Comparison of ENCODE assay signal across 25 cellular contexts in the genomic region with DNA sequence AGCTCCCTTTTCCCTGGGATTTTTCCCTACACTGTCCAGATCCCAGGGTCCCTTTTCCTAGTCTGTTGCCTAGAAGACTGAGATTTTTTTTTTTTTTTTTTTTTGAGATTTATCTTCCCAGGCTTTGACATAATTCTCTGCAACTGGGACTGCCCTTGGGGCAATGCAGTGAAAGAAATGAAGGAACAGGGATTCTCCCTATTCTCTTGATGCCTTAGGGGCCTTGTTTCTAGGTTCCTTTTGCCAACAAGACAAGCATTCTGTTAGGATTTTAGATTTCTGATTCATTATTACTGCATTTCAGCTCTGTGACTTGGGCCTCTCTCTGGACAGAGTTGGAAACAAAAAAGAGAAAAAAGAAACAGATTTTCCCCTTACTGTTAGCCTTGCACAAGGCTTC. TPM values are rescaled to one million over a fixed set of nuclear protein-coding genes. Genes with fewer than 3 reads are reported as not detected.
DNase-seq lines count a peak whose midpoint lies in the region; ATAC-seq and TF ChIP-seq lines count a peak whose summit lies in the region.
"Had no signal": no experiment of that assay in that cellular context is flagged by ENCODE, and none has a peak within 500 bp of the region (broad histone marks: within the 10 kb centered on the region; RNA-seq: fewer than 3 reads in every experiment).

No MANE protein-coding gene starts in this region.

- no peak overlapping the region for H4K91ac ChIP-seq in H9 (ENCODE audit: insufficient read length, low read depth, low read length)

- H3T11ph ChIP-seq in H9 (ENCODE audit: low read length) = no peak overlapping the region

- no peaks in the 10 kb centered on the region for H3K9me3 ChIP-seq in H9 (ENCODE audit: control insufficient read depth, low read depth, low read length)

- no peak overlapping the region for H4K5ac ChIP-seq in H9 (ENCODE audit: insufficient read length, low read depth, low read length)

- no peaks in the 10 kb centered on the region for H3K79me1 ChIP-seq in H9 (ENCODE audit: insufficient read depth, low read depth, low read length, poor library complexity, severe bottlenecking)

- H2BK120ac ChIP-seq in H9 (ENCODE audit: low read depth, low read length, poor library complexity, severe bottlenecking) = no peak overlapping the region

- H3K4me1 Mint-ChIP-seq in T-helper 2 cell treated with Interferon-gamma antibody and Interleukin-4, amounts not matched to agents 5 μg/mL and 100 μg/mL, for 36 hours (ENCODE audit: low read depth) = peaks cover 15% of the 10 kb centered on the region
- H3K4me1 Mint-ChIP-seq in H9 = peaks cover 4 to 14% of the 10 kb centered on the region in 2 experiments

- H2BK15ac ChIP-seq in H9 (ENCODE audit: low read depth, low read length) = no peak overlapping the region

- no peaks in the 10 kb centered on the region for H3K9me3 Mint-ChIP-seq in T-helper 2 cell treated with Interferon-gamma antibody and Interleukin-4, amounts not matched to agents 5 μg/mL and 100 μg/mL, for 36 hours
- peaks cover 3 to 8% of the 10 kb centered on the region in 2 experiments; a peak in 3 of 5 replicates for H3K9me3 Mint-ChIP-seq in H9

- no peak overlapping the region for H4K8ac ChIP-seq in H9 (replicated peaks; ENCODE audit: insufficient read length, low read depth, low read length)

- DNase-seq in T-helper 2 cell treated with Interferon-gamma antibody and Interleukin-4, amounts not matched to agents 5 μg/mL and 100 μg/mL, for 36 hours (ENCODE audit: low spot score) = no peak
- DNase-seq in T-helper 2 cell = no peak
- peak; percentile 32 for DNase-seq in RPMI7951 (ENCODE audit: low read depth)
- DNase-seq in epidermal melanocyte (ENCODE audit: insufficient read length, low spot score) = peak; percentile 72
- no peak for DNase-seq in erythroblast (lab: John Stamatoyannopoulos, UW)
- no peak for DNase-seq in stimulated activated naive CD8-positive, alpha-beta T cell treated with anti-CD3 and anti-CD28 coated beads, Interleukin-15, Interleukin-2, amounts not matched to agents 100 U/mL and 50 U/mL, for 24 hours
- no peak for DNase-seq in H9
- DNase-seq in activated gamma-delta T cell (lab: John Stamatoyannopoulos, UW) = no peak
- DNase-seq: COR-L47, DMS 273 treated with DMSO at 0.1 percent for 48 hours, DND-41, GDM1, GOT3, KBM-7, MV-4-11, NCI-H187, NCI-H2227 treated with DMSO at 0.1 percent for 48 hours, NCI-H510A treated with DMSO at 0.1 percent for 48 hours, NCI-H82, OCI-M1, RPMI8226, SHP77 treated with DMSO at 0.1 percent for 48 hours had no signal

- H3K27ac ChIP-seq in H9 (ENCODE audit: insufficient read length, low read depth, low read length) = no peak overlapping the region
- H3K27ac ChIP-seq: 22Rv1 had no signal

- no peak overlapping the region for H3K14ac ChIP-seq in H9 (ENCODE audit: insufficient read depth, low read length)

- H2BK12ac ChIP-seq in H9 (ENCODE audit: insufficient read length, low read depth, low read length) = no peak overlapping the region

- no peak overlapping the region for H2AFZ ChIP-seq in H9 (ENCODE audit: low read length)

- TF ChIP-seq POLR2A in erythroblast (IDR thresholded peaks at IDR 0.05; ENCODE audit: low read length) = no peak

- H2BK5ac ChIP-seq in H9 (ENCODE audit: insufficient read length, low read length) = no peak overlapping the region

- H3K36me3 Mint-ChIP-seq in T-helper 2 cell treated with Interferon-gamma antibody and Interleukin-4, amounts not matched to agents 5 μg/mL and 100 μg/mL, for 36 hours (ENCODE audit: low read depth) = peaks cover 19% of the 10 kb centered on the region
- peaks cover 57 to 71% (median 70%) of the 10 kb centered on the region in 3 experiments for H3K36me3 Mint-ChIP-seq in H9 (ENCODE audit: insufficient read depth in 1 of 3, low read depth in 3 of 3)

- no peaks in the 10 kb centered on the region for H4K20me1 ChIP-seq in H9 (ENCODE audit: control insufficient read depth, insufficient read depth, insufficient read length)

- H3K9ac ChIP-seq in H9 (ENCODE audit: extremely low read depth, insufficient read length, low read length) = no peak overlapping the region

- no peak overlapping the region for H3K23ac ChIP-seq in H9 (ENCODE audit: insufficient read length, low read depth, low read length)

- H2BK20ac ChIP-seq in H9 (ENCODE audit: low read depth, low read length, poor library complexity, severe bottlenecking) = no peak overlapping the region

- H3K56ac ChIP-seq in H9 (ENCODE audit: insufficient read length, low read depth, low read length) = no peak overlapping the region

- H3K4me3 Mint-ChIP-seq in T-helper 2 cell treated with Interferon-gamma antibody and Interleukin-4, amounts not matched to agents 5 μg/mL and 100 μg/mL, for 36 hours = no peak overlapping the region
- no peak overlapping the region for H3K4me3 Mint-ChIP-seq in H9
- H3K4me3 Mint-ChIP-seq: B cell had no signal

- H3K79me2 ChIP-seq in H9 (ENCODE audit: insufficient read depth, low read length) = peaks cover 24% of the 10 kb centered on the region; the same call in 1 of the 2 replicates

- H3K4ac ChIP-seq in H9 (ENCODE audit: low read depth, low read length) = no peak overlapping the region

- peak overlapping the region; percentile 20 for H3K27ac Mint-ChIP-seq in T-helper 2 cell treated with Interferon-gamma antibody and Interleukin-4, amounts not matched to agents 5 μg/mL and 100 μg/mL, for 36 hours
- peak overlapping the region in 1 of 3 experiments; percentile 78; a peak in 1 of 7 replicates for H3K27ac Mint-ChIP-seq in H9
- H3K27ac Mint-ChIP-seq: B cell had no signal

- no peaks in the 10 kb centered on the region for H3K27me3 ChIP-seq in H9 (ENCODE audit: insufficient read depth, low read length)

- ATAC-seq in stimulated activated naive CD8-positive, alpha-beta T cell treated with anti-CD3 and anti-CD28 coated beads, Interleukin-15, Interleukin-2, amounts not matched to agents 100 U/mL and 50 U/mL, for 24 hours = no peak
- ATAC-seq: SK-N-SH treated with all-trans-retinoic acid at 6 μM for 48 hours had no signal

- no peak for TF ChIP-seq CTCF in H9 (conservative IDR thresholded peaks at IDR 0.05)

- no peak overlapping the region for H3K4me2 ChIP-seq in H9 (ENCODE audit: insufficient read depth, insufficient read length, low read length)

- no peak overlapping the region for H3K18ac ChIP-seq in H9 (ENCODE audit: insufficient read length, low read depth, low read length)

- no peak overlapping the region for H2AK5ac ChIP-seq in H9 (ENCODE audit: insufficient read length, low read length)

- no peaks in the 10 kb centered on the region for H3K4me1 ChIP-seq in H9 (ENCODE audit: insufficient read depth, low read length)

- no peaks in the 10 kb centered on the region for H3K27me3 Mint-ChIP-seq in T-helper 2 cell treated with Interferon-gamma antibody and Interleukin-4, amounts not matched to agents 5 μg/mL and 100 μg/mL, for 36 hours (ENCODE audit: low read depth)
- H3K27me3 Mint-ChIP-seq in H9 (ENCODE audit: low read depth) = peaks cover 2% of the 10 kb centered on the region; the same call in 1 of the 2 replicates
- H3K27me3 Mint-ChIP-seq: B cell had no signal

- H3K23me2 ChIP-seq in H9 (ENCODE audit: insufficient read length, low read depth, low read length, poor library complexity, severe bottlenecking) = no peaks in the 10 kb centered on the region

RNA-seq across cellular contexts. Expression of a gene that starts 47.3 kb away (rescaled TPM):
- 19.2 and 21.4 TPM in 2 replicates for total RNA-seq in RPMI7951 (2014; rRNA removed; shearing (Covaris generic))
- 128 and 139 TPM in 2 replicates for total RNA-seq in H9 (2021)

Comparison
In these comparisons a context has a peak if more than half of its experiments do, and no peak if none do; other contexts are left out.
1. DNase-seq: peak in RPMI7951 (single experiment) and epidermal melanocyte (single experiment); none in T-helper 2 cell treated with Interferon-gamma antibody and Interleukin-4, amounts not matched to agents 5 μg/mL and 100 μg/mL, for 36 hours (single experiment), T-helper 2 cell (0 of 5), erythroblast (0 of 2), stimulated activated naive CD8-positive, alpha-beta T cell treated with anti-CD3 and anti-CD28 coated beads, Interleukin-15, Interleukin-2, amounts not matched to agents 100 U/mL and 50 U/mL, for 24 hours (single experiment), H9 (single experiment) and activated gamma-delta T cell (single experiment).